18 cellular contexts compared by ENCODE assay signal in the genomic region with DNA sequence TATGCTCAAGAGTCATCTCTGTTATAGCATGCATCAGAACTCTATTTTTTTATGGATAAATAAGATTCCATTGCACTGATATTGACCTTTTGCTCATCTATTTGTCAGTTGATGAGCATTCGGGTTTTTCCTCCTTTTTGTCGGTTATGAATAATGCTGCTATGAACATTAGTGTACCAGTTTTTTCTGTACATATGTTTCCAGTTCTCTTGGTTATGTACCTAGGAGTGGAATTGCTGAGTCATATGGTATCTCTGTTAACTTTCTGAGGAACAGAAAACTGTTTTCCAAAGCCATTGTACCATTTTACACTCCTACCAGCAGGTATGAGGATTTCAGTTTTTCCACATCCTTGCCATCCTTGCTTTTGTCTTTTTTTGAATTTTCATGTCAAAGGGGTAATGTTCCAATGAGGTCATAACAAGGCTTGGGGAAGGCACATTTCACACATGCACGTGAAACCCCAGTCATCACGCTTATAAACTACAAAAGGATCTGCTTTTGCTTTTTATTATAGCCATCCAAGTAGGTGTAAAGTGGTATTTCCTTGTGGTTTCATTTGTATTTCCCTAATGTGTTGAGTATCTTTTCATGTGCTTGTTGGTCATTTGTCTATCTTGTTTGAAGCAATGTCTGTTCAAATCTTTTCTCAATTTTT. TPM values are rescaled to one million over a fixed set of nuclear protein-coding genes. Genes with fewer than 3 reads are reported as not detected.
DNase-seq lines count a peak whose midpoint lies in the region; ATAC-seq and TF ChIP-seq lines count a peak whose summit lies in the region.
"Had no signal": no experiment of that assay in that cellular context is flagged by ENCODE, and none has a peak within 500 bp of the region (broad histone marks: within the 10 kb centered on the region; RNA-seq: fewer than 3 reads in every experiment).

No MANE protein-coding gene starts in this region.

- peak; percentile 51 for DNase-seq in AG10803 (ENCODE audit: low read depth)
- peak; percentile 5 for DNase-seq in GM06990 (ENCODE audit: extremely low read depth, insufficient read length)
- peak; percentile 16 for DNase-seq in activated naive CD8-positive, alpha-beta T cell treated with anti-CD3 and anti-CD28 coated beads for 36 hours
- DNase-seq in foreskin fibroblast = peak; percentile 58 to 84
- no peak for DNase-seq in substantia nigra (lab: John Stamatoyannopoulos, UW)
- no peak for DNase-seq in NCI-H446 (lab: John Stamatoyannopoulos, UW)
- DNase-seq in activated CD8-positive, alpha-beta memory T cell treated with anti-CD3 and anti-CD28 coated beads, Interleukin-2, amount 10 ng/mL, durations not matched to agents 7 days and 5 days = no peak
- DNase-seq: CD4-positive, CD25-positive, alpha-beta regulatory T cell; cerebellar nuclear complex; erythroblast; H9; left ventricle myocardium superior; naive thymus-derived CD8-positive, alpha-beta T cell; NCI-H2171 treated with DMSO at 0.1 percent for 48 hours; retina had no signal

- CTCF ChIA-PET in activated CD8-positive, alpha-beta memory T cell treated with anti-CD3 and anti-CD28 coated beads, Interleukin-2, amount 10 ng/mL, durations not matched to agents 7 days and 5 days (lab: Charles Lee) = interaction anchor here (1.6 kb wide), 1 partner anchor 17 kb away, joined by 4 read pairs; no protein-coding TSS in a partner anchor

- H3K4me1 Mint-ChIP-seq in activated naive CD8-positive, alpha-beta T cell treated with anti-CD3 and anti-CD28 coated beads for 36 hours = peaks cover 22% of the 10 kb centered on the region
- peaks cover 10% of the 10 kb centered on the region for H3K4me1 Mint-ChIP-seq in activated CD8-positive, alpha-beta memory T cell treated with anti-CD3 and anti-CD28 coated beads, Interleukin-2, amount 10 ng/mL, durations not matched to agents 7 days and 5 days
- H3K4me1 Mint-ChIP-seq: naive thymus-derived CD8-positive, alpha-beta T cell had no signal

- no peak overlapping the region for H3K27ac ChIP-seq in substantia nigra (ENCODE audit: low read depth, low read length, poor library complexity, severe bottlenecking)
- H3K27ac ChIP-seq: suprapubic skin, VCaP had no signal

- H3K9me3 Mint-ChIP-seq in activated naive CD8-positive, alpha-beta T cell treated with anti-CD3 and anti-CD28 coated beads for 36 hours = peaks cover 18% of the 10 kb centered on the region
- H3K9me3 Mint-ChIP-seq in activated CD8-positive, alpha-beta memory T cell treated with anti-CD3 and anti-CD28 coated beads, Interleukin-2, amount 10 ng/mL, durations not matched to agents 7 days and 5 days (ENCODE audit: low read depth) = peaks cover 18% of the 10 kb centered on the region

- no peaks in the 10 kb centered on the region for H3K36me3 ChIP-seq in GM06990 (ENCODE audit: control insufficient read depth, insufficient read depth, low read length)
- H3K36me3 ChIP-seq: suprapubic skin had no signal

- no peak for ATAC-seq in activated CD8-positive, alpha-beta memory T cell treated with anti-CD3 and anti-CD28 coated beads, Interleukin-2, amount 10 ng/mL, durations not matched to agents 7 days and 5 days
- ATAC-seq in GM21619 (IDR thresholded peaks at IDR 0.05; ENCODE audit: unreplicated experiment) = no peak
- ATAC-seq: left ventricle myocardium superior; naive thymus-derived CD8-positive, alpha-beta T cell had no signal

- peaks cover 24% of the 10 kb centered on the region for H3K36me3 Mint-ChIP-seq in activated naive CD8-positive, alpha-beta T cell treated with anti-CD3 and anti-CD28 coated beads for 36 hours
- H3K36me3 Mint-ChIP-seq in activated CD8-positive, alpha-beta memory T cell treated with anti-CD3 and anti-CD28 coated beads, Interleukin-2, amount 10 ng/mL, durations not matched to agents 7 days and 5 days = peaks cover 17% of the 10 kb centered on the region

- H3K4me3 ChIP-seq in AG10803 (ENCODE audit: low read length) = no peak overlapping the region
- no peak overlapping the region for H3K4me3 ChIP-seq in GM06990 (replicated peaks; ENCODE audit: low read depth, low read length)
- no peak overlapping the region for H3K4me3 ChIP-seq in foreskin fibroblast (ENCODE audit: low read depth in 1 of 2, low read length in 2 of 2)
- H3K4me3 ChIP-seq: suprapubic skin had no signal

- H3K4me3 Mint-ChIP-seq in activated naive CD8-positive, alpha-beta T cell treated with anti-CD3 and anti-CD28 coated beads for 36 hours = no peak overlapping the region
- H3K4me3 Mint-ChIP-seq in activated CD8-positive, alpha-beta memory T cell treated with anti-CD3 and anti-CD28 coated beads, Interleukin-2, amount 10 ng/mL, durations not matched to agents 7 days and 5 days = no peak overlapping the region
- H3K4me3 Mint-ChIP-seq: CD4-positive, CD25-positive, alpha-beta regulatory T cell; H9; naive thymus-derived CD8-positive, alpha-beta T cell had no signal

- TF ChIP-seq CTCF in AG10803 (conservative IDR thresholded peaks at IDR 0.05; ENCODE audit: low read length) (no peak), GM06990 (IDR thresholded peaks at IDR 0.05; ENCODE audit: insufficient read depth, low read length, poor library complexity, severe bottlenecking) (no peak), foreskin fibroblast (IDR thresholded peaks at IDR 0.05; ENCODE audit: low read depth, low read length) (no peak)

- H3K27me3 ChIP-seq in GM06990 (replicated peaks; ENCODE audit: control insufficient read depth, insufficient read depth, low read length) = no peaks in the 10 kb centered on the region
- H3K27me3 ChIP-seq: suprapubic skin had no signal

- H3K27ac Mint-ChIP-seq in activated naive CD8-positive, alpha-beta T cell treated with anti-CD3 and anti-CD28 coated beads for 36 hours = peak overlapping the region; percentile 83
- no peak overlapping the region for H3K27ac Mint-ChIP-seq in activated CD8-positive, alpha-beta memory T cell treated with anti-CD3 and anti-CD28 coated beads, Interleukin-2, amount 10 ng/mL, durations not matched to agents 7 days and 5 days
- H3K27ac Mint-ChIP-seq: H9; naive thymus-derived CD8-positive, alpha-beta T cell had no signal

- H3K27me3 Mint-ChIP-seq in activated naive CD8-positive, alpha-beta T cell treated with anti-CD3 and anti-CD28 coated beads for 36 hours = no peaks in the 10 kb centered on the region
- H3K27me3 Mint-ChIP-seq in activated CD8-positive, alpha-beta memory T cell treated with anti-CD3 and anti-CD28 coated beads, Interleukin-2, amount 10 ng/mL, durations not matched to agents 7 days and 5 days = no peaks in the 10 kb centered on the region
- H3K27me3 Mint-ChIP-seq: naive thymus-derived CD8-positive, alpha-beta T cell had no signal

RNA-seq across cellular contexts. Expression of gene KBTBD7, which starts 14.6 kb away (rescaled TPM):
- total RNA-seq in activated naive CD8-positive, alpha-beta T cell treated with anti-CD3 and anti-CD28 coated beads for 36 hours = 1 to 10 TPM; 2.8 to 3.0 TPM
- 1 to 10 TPM; 6.5 to 7.6 TPM for total RNA-seq in activated CD8-positive, alpha-beta memory T cell treated with anti-CD3 and anti-CD28 coated beads, Interleukin-2, amount 10 ng/mL, durations not matched to agents 7 days and 5 days

RNA-seq across cellular contexts. Expression of gene KBTBD6, which starts 47.1 kb away (rescaled TPM):
- total RNA-seq in activated naive CD8-positive, alpha-beta T cell treated with anti-CD3 and anti-CD28 coated beads for 36 hours = 1 to 10 TPM; 5.4 to 5.8 TPM
- 1 to 10 TPM; 5.7 to 7.2 TPM for total RNA-seq in activated CD8-positive, alpha-beta memory T cell treated with anti-CD3 and anti-CD28 coated beads, Interleukin-2, amount 10 ng/mL, durations not matched to agents 7 days and 5 days

Comparison
In these comparisons a context has a peak if more than half of its experiments do, and no peak if none do; other contexts are left out.
1. DNase-seq: peak in AG10803 (single experiment), GM06990 (single experiment), activated naive CD8-positive, alpha-beta T cell treated with anti-CD3 and anti-CD28 coated beads for 36 hours (single experiment) and foreskin fibroblast (2 of 2); none in substantia nigra (0 of 49), NCI-H446 (0 of 2) and activated CD8-positive, alpha-beta memory T cell treated with anti-CD3 and anti-CD28 coated beads, Interleukin-2, amount 10 ng/mL, durations not matched to agents 7 days and 5 days (single experiment).